18 cellular contexts compared by ENCODE assay signal in the genomic region with DNA sequence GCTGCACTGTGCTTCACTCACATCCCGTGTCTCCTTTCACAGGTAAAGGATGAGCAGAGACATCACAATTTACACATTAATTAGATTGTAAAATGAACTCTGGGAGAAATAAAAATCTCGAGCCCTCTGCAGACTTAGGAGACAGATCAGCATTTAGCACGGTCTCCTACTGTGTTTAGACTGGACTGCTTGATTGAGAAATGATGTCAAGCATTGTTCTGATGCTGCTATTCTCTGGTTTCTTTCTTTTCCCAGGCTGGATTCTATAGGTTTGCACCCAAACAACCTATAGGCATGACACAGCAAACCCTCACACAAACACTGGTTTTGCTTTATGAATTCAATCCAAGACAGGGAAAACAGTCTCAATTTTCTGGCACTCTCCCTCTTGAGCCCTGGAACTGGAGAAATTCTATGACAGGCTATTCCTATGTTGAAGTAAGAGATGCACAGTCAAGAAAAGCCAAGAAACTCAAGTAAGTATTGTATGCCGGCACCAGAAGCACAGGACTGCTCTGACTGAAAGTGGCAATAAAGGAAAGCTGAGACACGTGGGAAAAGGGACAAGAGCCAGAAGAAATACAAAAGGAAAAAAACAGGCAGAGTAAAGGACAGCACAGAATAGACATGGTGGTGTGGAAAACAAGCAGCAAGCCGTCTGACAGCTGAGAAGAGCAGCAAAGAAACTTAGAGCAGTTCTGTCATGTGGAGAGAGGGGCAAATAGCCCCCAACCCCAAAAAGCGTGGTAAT. TPM values are rescaled to one million over a fixed set of nuclear protein-coding genes. Genes with fewer than 3 reads are reported as not detected.
DNase-seq lines count a peak whose midpoint lies in the region; ATAC-seq, FAIRE-seq and TF ChIP-seq lines count a peak whose summit lies in the region.
"Had no signal": no experiment of that assay in that cellular context is flagged by ENCODE, and none has a peak within 500 bp of the region (broad histone marks: within the 10 kb centered on the region; RNA-seq: fewer than 3 reads in every experiment).

No MANE protein-coding gene starts in this region.

- 60% methylated on average over 7 of the region's 7 CpGs for WGBS in esophagus muscularis mucosa
- 65 to 77% (median 69%) methylated on average over 7 of the region's 7 CpGs for WGBS in heart left ventricle, 4 donors

- no peak for DNase-seq in GM23338 (ENCODE audit: low spot score)
- DNase-seq in NCI-H69 (lab: John Stamatoyannopoulos, UW): peak; percentile 45
- DNase-seq in esophagus muscularis mucosa (ENCODE audit: extremely low spot score): peak; percentile 72
- no peak for DNase-seq in breast epithelium (ENCODE audit: low spot score in 2 of 2)
- DNase-seq in SKM-1 (lab: John Stamatoyannopoulos, UW; ENCODE audit: unreplicated experiment): no peak
- DNase-seq in heart left ventricle: no peak
- no peak for DNase-seq in D721Med (ENCODE audit: insufficient read length, low spot score)
- DNase-seq: Calu3; CD4-positive, alpha-beta T cell; DND-41; GF-D8; NCI-H146; NCI-H2171; NCI-H510A; RPMI8226 had no signal

- H3K36me3 Mint-ChIP-seq in GM23338 (ENCODE audit: low read depth): no peaks in the 10 kb centered on the region
- H3K36me3 Mint-ChIP-seq: IgD-negative memory B cell had no signal

- intact Hi-C loops in esophagus muscularis mucosa (cut with DNase I) (no loop called here), breast epithelium (cut with DNase I; ENCODE audit: low total_unique reads) (no loop called here), heart left ventricle (cut with DNase I) (no loop called here)

- H3K9me2 ChIP-seq in GM23338 (ENCODE audit: insufficient read depth): no peaks in the 10 kb centered on the region

- FAIRE-seq in D721Med (lab: Jason Lieb, UNC): no peak

- TF ChIP-seq EP300 in esophagus muscularis mucosa (IDR thresholded peaks at IDR 0.05): no peak

- peaks cover 2% of the 10 kb centered on the region for H3K27me3 Mint-ChIP-seq in GM23338 (ENCODE audit: insufficient read depth, low read depth, poor library complexity)
- H3K27me3 Mint-ChIP-seq: CD4-positive, alpha-beta T cell had no signal

- H3K27ac ChIP-seq in GM23338 (ENCODE audit: low read depth) (no peak overlapping the region), esophagus muscularis mucosa (replicated peaks in 1 of 4) (no peak overlapping the region), parathyroid adenoma (no peak overlapping the region), breast epithelium (no peak overlapping the region), heart left ventricle (no peak overlapping the region)

- no peak overlapping the region for H3K4me3 ChIP-seq in GM23338
- no peak overlapping the region for H3K4me3 ChIP-seq in esophagus muscularis mucosa
- no peak overlapping the region for H3K4me3 ChIP-seq in parathyroid adenoma (ENCODE audit: low read depth, low read length)
- no peak overlapping the region for H3K4me3 ChIP-seq in breast epithelium
- no peak overlapping the region for H3K4me3 ChIP-seq in heart left ventricle

- no peak for TF ChIP-seq POLR2A in esophagus muscularis mucosa (IDR thresholded peaks at IDR 0.05; ENCODE audit: low read depth)
- TF ChIP-seq POLR2A in breast epithelium (IDR thresholded peaks at IDR 0.05): no peak
- TF ChIP-seq POLR2A in heart left ventricle (IDR thresholded peaks at IDR 0.05): no peak

- H3K4me3 Mint-ChIP-seq in GM23338: no peak overlapping the region
- H3K4me3 Mint-ChIP-seq: B cell; CD4-positive, alpha-beta T cell; IgD-negative memory B cell had no signal

- H3K4me1 Mint-ChIP-seq in GM23338: 0 out of 3 replicates have a peak, but pooled peaks cover 3% of the 10 kb centered on the region
- H3K4me1 Mint-ChIP-seq: B cell had no signal

- H3K36me3 ChIP-seq in GM23338 (ENCODE audit: insufficient read depth) (no peaks in the 10 kb centered on the region), esophagus muscularis mucosa (no peaks in the 10 kb centered on the region), parathyroid adenoma (ENCODE audit: control insufficient read depth, insufficient read depth, low read length) (no peaks in the 10 kb centered on the region), breast epithelium (no peaks in the 10 kb centered on the region), heart left ventricle (no peaks in the 10 kb centered on the region)

- TF ChIP-seq CTCF in GM23338 (conservative IDR thresholded peaks at IDR 0.05; ENCODE audit: low read depth in 2 of 2) (no peak), esophagus muscularis mucosa (IDR thresholded peaks at IDR 0.05) (no peak), parathyroid adenoma (IDR thresholded peaks at IDR 0.05) (no peak), breast epithelium (IDR thresholded peaks at IDR 0.05) (no peak), heart left ventricle (IDR thresholded peaks at IDR 0.05) (no peak), D721Med (IDR thresholded peaks at IDR 0.05; ENCODE audit: insufficient read depth, missing control alignments) (no peak)

- no peaks in the 10 kb centered on the region for H3K79me2 ChIP-seq in GM23338 (replicated peaks; ENCODE audit: insufficient read depth)
- no peaks in the 10 kb centered on the region for H3K79me2 ChIP-seq in parathyroid adenoma

- peak overlapping the region; percentile 62 for H3K27ac Mint-ChIP-seq in GM23338
- H3K27ac Mint-ChIP-seq: B cell; CD4-positive, alpha-beta T cell; IgD-negative memory B cell had no signal

- no peaks in the 10 kb centered on the region for H3K27me3 ChIP-seq in GM23338 (ENCODE audit: insufficient read depth)
- H3K27me3 ChIP-seq in esophagus muscularis mucosa: no peaks in the 10 kb centered on the region
- H3K27me3 ChIP-seq in parathyroid adenoma (ENCODE audit: control insufficient read depth, insufficient read depth, low read length): no peaks in the 10 kb centered on the region
- H3K27me3 ChIP-seq in breast epithelium: no peaks in the 10 kb centered on the region
- no peaks in the 10 kb centered on the region for H3K27me3 ChIP-seq in heart left ventricle

- H3K9me3 ChIP-seq in esophagus muscularis mucosa (peaks cover 0 to 3% (median 0%) of the 10 kb centered on the region in 4 donors), parathyroid adenoma (ENCODE audit: control insufficient read depth, low read length) (no peaks in the 10 kb centered on the region), breast epithelium (no peaks in the 10 kb centered on the region), heart left ventricle (peaks cover 0 to 6% (median 0%) of the 10 kb centered on the region in 12 donors)

- ATAC-seq in GM23338 (no peak), heart left ventricle (no peak)

- H3F3A ChIP-seq in GM23338 (replicated peaks; ENCODE audit: low read depth): no peaks in the 10 kb centered on the region

- no peak overlapping the region for H3K4me2 ChIP-seq in GM23338
- H3K4me2 ChIP-seq in parathyroid adenoma (ENCODE audit: low read length): no peak overlapping the region

- H3K9me3 Mint-ChIP-seq in GM23338: peaks cover 16% of the 10 kb centered on the region
- H3K9me3 Mint-ChIP-seq: CD4-positive, alpha-beta T cell had no signal

- no peaks in the 10 kb centered on the region for H3K4me1 ChIP-seq in GM23338 (ENCODE audit: insufficient read depth)
- H3K4me1 ChIP-seq in esophagus muscularis mucosa: peaks cover 0 to 7% (median 0%) of the 10 kb centered on the region in 4 donors
- H3K4me1 ChIP-seq in parathyroid adenoma: peaks cover 14% of the 10 kb centered on the region
- no peaks in the 10 kb centered on the region for H3K4me1 ChIP-seq in breast epithelium
- H3K4me1 ChIP-seq in heart left ventricle: no peaks in the 10 kb centered on the region

- H4K20me1 ChIP-seq in GM23338 (replicated peaks; ENCODE audit: insufficient read depth): no peaks in the 10 kb centered on the region

- H2AFZ ChIP-seq in GM23338 (peak overlapping the region; percentile 93), parathyroid adenoma (peak overlapping the region; percentile 68)

- no peak overlapping the region for H3K9ac ChIP-seq in parathyroid adenoma

TF ChIP-seq in GM23338, 12 proteins besides CTCF, POLR2A, EP300 and RAD21:
- TF ChIP-seq EZH2phosphoT487 (IDR thresholded peaks at IDR 0.05; ENCODE audit: unreplicated experiment) (no peak), POLR2AphosphoS5 (IDR thresholded peaks at IDR 0.05; ENCODE audit: low read depth) (no peak)

RNA-seq across cellular contexts. Expression of gene ERAP2, which starts 24.8 kb away (rescaled TPM):
- total RNA-seq in GM23338 (2014; rRNA removed; shearing (Covaris generic)): not detected in 2 replicates
- 0.73 TPM in 1 of 2 replicates, not detected in the other for polyA plus RNA-seq in GM23338 (2016; fragmentation: Nextera tagmentation; extraction: Ambion mirVana)
- 10 to 100 TPM in 1 of 4 donors, 1 to 10 TPM in 3; 6.6 to 12.3 (median 7.3) TPM for total RNA-seq in esophagus muscularis mucosa
- 10 to 100 TPM; 11.0 to 13.8 (median 12.8) TPM for total RNA-seq in breast epithelium
- 10 to 100 TPM in 1 of 9 donors, 1 to 10 TPM in 8; 2.7 to 30.5 (median 7.0) TPM for total RNA-seq in heart left ventricle
- polyA plus RNA-seq in heart left ventricle: 1 to 10 TPM in 1 of 2 donors, under 1 TPM in 1; 0.99 to 7.5 TPM

RNA-seq across cellular contexts. Expression of gene ERAP1, which starts 43.7 kb away (rescaled TPM):
- total RNA-seq in GM23338 (2014; rRNA removed; shearing (Covaris generic)): 14.1 and 16.5 TPM in 2 replicates
- polyA plus RNA-seq in GM23338 (2016; fragmentation: Nextera tagmentation; extraction: Ambion mirVana) (9.8 and 9.9 TPM in 2 replicates), heart left ventricle (10 to 100 TPM in 1 of 2 donors, 1 to 10 TPM in 1; 3.2 to 12.9 TPM)
- total RNA-seq in esophagus muscularis mucosa (10 to 100 TPM; 22.8 to 37.8 (median 25.5) TPM), breast epithelium (10 to 100 TPM; 37.4 to 49.0 (median 46.7) TPM), heart left ventricle (100 to 1,000 TPM in 1 of 9 donors, 10 to 100 TPM in 8; 25.9 to 119 (median 39.1) TPM)

Comparison
In these comparisons a context has a peak if more than half of its experiments do, and no peak if none do; other contexts are left out.
1. DNase-seq: peak in NCI-H69 (single experiment) and esophagus muscularis mucosa (single experiment); none in GM23338 (single experiment), breast epithelium (0 of 2), SKM-1 (single experiment), heart left ventricle (0 of 5) and D721Med (single experiment).